ENCODE assay signal across 27 cellular contexts in the genomic region with DNA sequence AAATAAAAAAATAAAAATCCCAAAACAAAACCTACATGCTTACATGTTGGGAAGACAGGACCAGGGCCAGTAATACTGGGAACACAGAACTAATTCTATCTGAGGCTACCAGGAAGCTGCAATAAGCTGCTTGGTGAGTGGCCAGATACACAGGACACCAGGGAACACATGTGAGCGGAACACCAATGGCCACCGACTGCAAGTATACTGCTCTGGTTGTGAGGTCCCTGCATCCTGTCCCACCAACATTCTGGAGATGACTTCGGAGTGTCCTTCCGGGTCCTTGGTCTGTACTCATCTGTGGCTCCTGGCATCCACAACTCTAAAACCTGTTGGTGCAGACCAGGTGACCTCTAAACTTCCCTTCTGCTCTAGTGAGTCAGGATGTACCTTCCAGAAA. TPM values are rescaled to one million over a fixed set of nuclear protein-coding genes. Genes with fewer than 3 reads are reported as not detected.
A peak's percentile ranks its signal among the peaks of the same experiment; 100 is the strongest.
DNase-seq lines count a peak whose midpoint lies in the region; ATAC-seq and TF ChIP-seq lines count a peak whose summit lies in the region.
"Had no signal": no experiment of that assay in that cellular context is flagged by ENCODE, and none has a peak within 500 bp of the region (broad histone marks: within the 10 kb centered on the region; RNA-seq: fewer than 3 reads in every experiment).

No MANE protein-coding gene starts in this region.

- WGBS in mammary epithelial cell (ENCODE audit: low coverage, missing lambda C conversion rate) = 86% methylated on average over 4 of the region's 4 CpGs

- H3K4me1 ChIP-seq in breast epithelium (peaks cover 4 to 8% of the 10 kb centered on the region in 2 donors), mammary epithelial cell (ENCODE audit: insufficient read depth, low read length) (peaks cover 14% of the 10 kb centered on the region)
- H3K4me1 ChIP-seq: foreskin keratinocyte had no signal

- dilution Hi-C loops in mammary epithelial cell (cut with HindIII; ENCODE audit: low sequenced_read_pairs) = no loop called here

- no peak for TF ChIP-seq POLR2A in breast epithelium (IDR thresholded peaks at IDR 0.05)

- H3K27me3 ChIP-seq in breast epithelium (no peaks in the 10 kb centered on the region), mammary epithelial cell (ENCODE audit: insufficient read depth, low read length) (no peaks in the 10 kb centered on the region)
- H3K27me3 ChIP-seq: foreskin keratinocyte, hepatocyte, neural progenitor cell, Peyer's patch, SJSA1, suprapubic skin, vagina had no signal

- no peak overlapping the region for H3K9ac ChIP-seq in mammary epithelial cell (ENCODE audit: insufficient read depth, low read length)
- H3K9ac ChIP-seq: KMS-11, neural progenitor cell had no signal

- intact Hi-C loops in breast epithelium (cut with DNase I; ENCODE audit: low total_unique reads) = no loop called here
- intact Hi-C loops in mammary epithelial cell (cut with micrococcal nuclease) = no loop called here

- no TSS peak for BruUV-seq in mammary epithelial cell (replicated peaks; lab: Mats Ljungman, UMichigan)

- no peak overlapping the region for H2AFZ ChIP-seq in mammary epithelial cell (ENCODE audit: low read depth, low read length)
- H2AFZ ChIP-seq: hepatocyte, neural progenitor cell had no signal

- in situ Hi-C loops in mammary epithelial cell (cut with MboI; ENCODE audit: low sequenced_read_pairs in 2 of 2) = loop anchor here in 1 of 2 donors (25.0 kb wide), 1 partner anchor 184 kb away; no protein-coding TSS in a partner anchor

- H3K4me2 ChIP-seq in mammary epithelial cell (ENCODE audit: insufficient read depth, low read depth, low read length) = no peak overlapping the region
- H3K4me2 ChIP-seq: hepatocyte, KMS-11, neural progenitor cell had no signal

- H3K4me3 ChIP-seq in breast epithelium (no peak overlapping the region), mammary epithelial cell (replicated peaks in 1 of 3; ENCODE audit: insufficient read depth in 1 of 3, low read depth in 2 of 3, low read length in 3 of 3) (no peak overlapping the region)
- H3K4me3 ChIP-seq: hepatocyte, left ventricle myocardium inferior, neural progenitor cell, Peyer's patch, SJSA1, suprapubic skin, vagina had no signal

- DNase-seq in breast epithelium (ENCODE audit: low spot score in 2 of 2) (peak in 1 of 2 donors; percentile 44), mammary epithelial cell (no peak), DMS153 treated with DMSO at 0.1 percent for 48 hours (lab: John Stamatoyannopoulos, UW; ENCODE audit: unreplicated experiment) (no peak), NCI-H510A (lab: John Stamatoyannopoulos, UW) (no peak), putamen (ENCODE audit: low spot score) (no peak)
- DNase-seq: activated CD4-positive, alpha-beta T cell treated with anti-CD3 and anti-CD28 coated beads, Interleukin-2, amount 50 U/mL, for 48 hours; activated CD8-positive, alpha-beta memory T cell treated with anti-CD3 and anti-CD28 coated beads, Interleukin-2, amount 50 U/mL, for 48 hours; activated naive CD4-positive, alpha-beta T cell treated with anti-CD3 and anti-CD28 coated beads, Interleukin-2, amount 10 ng/mL, durations not matched to agents 7 days and 5 days; cerebellar nuclear complex; DMS79; erythroblast; foreskin keratinocyte; HFFc6; left ventricle myocardium inferior; NCI-H1048; NCI-H2081; NK-92 treated with Interleukin-12 subunit alpha and Interleukin-12 subunit beta, amount 100 ng/mL, for 24 hours; WERI-Rb-1 had no signal

- H4K20me1 ChIP-seq in mammary epithelial cell (ENCODE audit: insufficient read depth, low read length) = no peaks in the 10 kb centered on the region

- H3K27ac ChIP-seq in breast epithelium = peak overlapping the region; percentile 12 to 30
- no peak overlapping the region for H3K27ac ChIP-seq in mammary epithelial cell (ENCODE audit: insufficient read depth, low read depth, low read length)
- peak overlapping the region; percentile 40 for H3K27ac ChIP-seq in VCaP
- H3K27ac ChIP-seq: foreskin keratinocyte, hepatocyte, KMS-11, left ventricle myocardium inferior, neural progenitor cell, SJSA1, suprapubic skin, vagina, WERI-Rb-1 had no signal

- ATAC-seq in esophagus mucosa = peak; percentile 5
- ATAC-seq: foreskin keratinocyte had no signal

- H3K9me3 ChIP-seq in breast epithelium (no peaks in the 10 kb centered on the region), mammary epithelial cell (replicated peaks; ENCODE audit: insufficient read depth, low read length) (no peaks in the 10 kb centered on the region)
- H3K9me3 ChIP-seq: left ventricle myocardium inferior, Peyer's patch, SJSA1, suprapubic skin, vagina had no signal

- H3K79me2 ChIP-seq in mammary epithelial cell (ENCODE audit: insufficient read depth, low read length) = peaks cover 64% of the 10 kb centered on the region

- TF ChIP-seq CTCF in breast epithelium (IDR thresholded peaks at IDR 0.05) = no peak
- no peak for TF ChIP-seq CTCF in mammary epithelial cell (conservative IDR thresholded peaks at IDR 0.05 in 1 of 2, IDR thresholded peaks at IDR 0.05 in 1 of 2; ENCODE audit: extremely low read depth in 1 of 2, insufficient read depth in 1 of 2, low read depth in 1 of 2, low read length in 2 of 2)
- no peak for TF ChIP-seq CTCF in VCaP (conservative IDR thresholded peaks at IDR 0.05)

- CTCF ChIA-PET in mammary epithelial cell (lab: Charles Lee; ENCODE audit: low non-redundant PET) = no interaction called here

- H3K36me3 ChIP-seq in breast epithelium = no peaks in the 10 kb centered on the region
- H3K36me3 ChIP-seq in mammary epithelial cell (ENCODE audit: insufficient read depth, low read length) = no peaks in the 10 kb centered on the region
- H3K36me3 ChIP-seq: left ventricle myocardium inferior, neural progenitor cell, Peyer's patch, vagina had no signal

RNA-seq across cellular contexts. Expression of a gene that starts 2.7 kb away (rescaled TPM):
- 10 to 100 TPM; 46.4 to 73.4 (median 64.2) TPM for total RNA-seq in breast epithelium
- 10 to 100 TPM; 21.8 to 32.5 TPM for total RNA-seq in mammary epithelial cell
- polyA plus RNA-seq in mammary epithelial cell = 22.9 TPM
- 10.9 TPM for polyA minus RNA-seq in mammary epithelial cell
- 25.1 TPM for total RNA-seq in esophagus mucosa

RNA-seq across cellular contexts. Expression of a gene that starts 39.4 kb away (rescaled TPM):
- 10 to 100 TPM; 40.5 to 74.8 (median 59.3) TPM for total RNA-seq in breast epithelium
- total RNA-seq in mammary epithelial cell = 10 to 100 TPM; 14.4 to 26.7 TPM
- 8.4 TPM for polyA plus RNA-seq in mammary epithelial cell
- polyA minus RNA-seq in mammary epithelial cell = 12.4 TPM
- 32.6 TPM for total RNA-seq in esophagus mucosa
